1 cellular context compared by ENCODE assay signal in the genomic region with DNA sequence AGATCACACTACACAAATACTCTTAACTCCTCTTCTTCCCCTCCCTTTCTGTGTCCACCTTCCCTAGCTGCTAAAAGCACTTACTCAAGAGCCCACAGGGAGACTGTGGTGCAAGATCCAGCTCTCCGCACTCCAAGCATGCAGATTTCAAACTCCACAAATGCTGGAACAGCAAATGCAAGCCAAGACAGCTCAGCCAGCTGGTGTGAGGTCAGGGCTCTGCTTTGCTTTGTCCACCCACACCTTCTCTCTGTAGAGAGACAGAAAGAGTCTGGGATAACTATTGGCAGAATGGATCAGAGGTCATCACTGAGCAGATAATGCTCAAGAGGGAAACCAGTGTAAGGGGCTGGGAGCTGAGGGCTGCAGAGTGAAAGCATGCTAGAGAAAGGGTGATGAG.
TF ChIP-seq lines count a peak whose summit lies in the region.

No MANE protein-coding gene starts in this region.

TF ChIP-seq in HepG2, 621 proteins besides CTCF, POLR2A, EP300 and RAD21 (continued from another document):
- TF ChIP-seq, protein P1, sequence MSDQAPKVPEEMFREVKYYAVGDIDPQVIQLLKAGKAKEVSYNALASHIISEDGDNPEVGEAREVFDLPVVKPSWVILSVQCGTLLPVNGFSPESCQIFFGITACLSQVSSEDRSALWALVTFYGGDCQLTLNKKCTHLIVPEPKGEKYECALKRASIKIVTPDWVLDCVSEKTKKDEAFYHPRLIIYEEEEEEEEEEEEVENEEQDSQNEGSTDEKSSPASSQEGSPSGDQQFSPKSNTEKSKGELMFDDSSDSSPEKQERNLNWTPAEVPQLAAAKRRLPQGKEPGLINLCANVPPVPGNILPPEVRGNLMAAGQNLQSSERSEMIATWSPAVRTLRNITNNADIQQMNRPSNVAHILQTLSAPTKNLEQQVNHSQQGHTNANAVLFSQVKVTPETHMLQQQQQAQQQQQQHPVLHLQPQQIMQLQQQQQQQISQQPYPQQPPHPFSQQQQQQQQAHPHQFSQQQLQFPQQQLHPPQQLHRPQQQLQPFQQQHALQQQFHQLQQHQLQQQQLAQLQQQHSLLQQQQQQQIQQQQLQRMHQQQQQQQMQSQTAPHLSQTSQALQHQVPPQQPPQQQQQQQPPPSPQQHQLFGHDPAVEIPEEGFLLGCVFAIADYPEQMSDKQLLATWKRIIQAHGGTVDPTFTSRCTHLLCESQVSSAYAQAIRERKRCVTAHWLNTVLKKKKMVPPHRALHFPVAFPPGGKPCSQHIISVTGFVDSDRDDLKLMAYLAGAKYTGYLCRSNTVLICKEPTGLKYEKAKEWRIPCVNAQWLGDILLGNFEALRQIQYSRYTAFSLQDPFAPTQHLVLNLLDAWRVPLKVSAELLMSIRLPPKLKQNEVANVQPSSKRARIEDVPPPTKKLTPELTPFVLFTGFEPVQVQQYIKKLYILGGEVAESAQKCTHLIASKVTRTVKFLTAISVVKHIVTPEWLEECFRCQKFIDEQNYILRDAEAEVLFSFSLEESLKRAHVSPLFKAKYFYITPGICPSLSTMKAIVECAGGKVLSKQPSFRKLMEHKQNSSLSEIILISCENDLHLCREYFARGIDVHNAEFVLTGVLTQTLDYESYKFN (CRISPR knock-in tag; conservative IDR thresholded peaks at IDR 0.05) = peak; percentile 35; the same call in 1 of the 2 replicates
- TF ChIP-seq ZSCAN22 (CRISPR knock-in tag; IDR thresholded peaks at IDR 0.05) (no peak), ZNF10 (CRISPR knock-in tag; IDR thresholded peaks at IDR 0.05; ENCODE audit: borderline replicate concordance, low read depth) (peak; percentile 99; the same call in 1 of the 2 replicates), HNF4A (CRISPR knock-in tag; IDR thresholded peaks at IDR 0.05) (0 out of 2 replicates have a peak, but pooled peaks have one; percentile 19), POGZ (CRISPR knock-in tag; IDR thresholded peaks at IDR 0.05) (peak; percentile 68), CENPX (CRISPR knock-in tag; IDR thresholded peaks at IDR 0.05) (no peak), FOXA1 (IDR thresholded peaks at IDR 0.05) (no peak), FOXA1 (CRISPR knock-in tag; IDR thresholded peaks at IDR 0.05) (no peak), HDAC2 (CRISPR knock-in tag; IDR thresholded peaks at IDR 0.05) (0 out of 2 replicates have a peak, but pooled peaks have one; percentile 14), FOXO1 (CRISPR knock-in tag; IDR thresholded peaks at IDR 0.05) (no peak), ZMYM4 (CRISPR knock-in tag; IDR thresholded peaks at IDR 0.05) (peak; percentile 63), JUND (CRISPR knock-in tag; IDR thresholded peaks at IDR 0.05) (no peak), ZBTB8A (CRISPR knock-in tag; IDR thresholded peaks at IDR 0.05; ENCODE audit: borderline replicate concordance, low read depth) (no peak), ZNF292 (CRISPR knock-in tag; IDR thresholded peaks at IDR 0.05; ENCODE audit: borderline replicate concordance, low read depth) (peak; percentile 65; the same call in 1 of the 2 replicates), SOX6 (IDR thresholded peaks at IDR 0.05) (no peak), SOX6 (CRISPR knock-in tag; IDR thresholded peaks at IDR 0.05) (peak; percentile 38), ZMYM3 (CRISPR knock-in tag; IDR thresholded peaks at IDR 0.05) (peak; percentile 71)
- TF ChIP-seq, protein P2, sequence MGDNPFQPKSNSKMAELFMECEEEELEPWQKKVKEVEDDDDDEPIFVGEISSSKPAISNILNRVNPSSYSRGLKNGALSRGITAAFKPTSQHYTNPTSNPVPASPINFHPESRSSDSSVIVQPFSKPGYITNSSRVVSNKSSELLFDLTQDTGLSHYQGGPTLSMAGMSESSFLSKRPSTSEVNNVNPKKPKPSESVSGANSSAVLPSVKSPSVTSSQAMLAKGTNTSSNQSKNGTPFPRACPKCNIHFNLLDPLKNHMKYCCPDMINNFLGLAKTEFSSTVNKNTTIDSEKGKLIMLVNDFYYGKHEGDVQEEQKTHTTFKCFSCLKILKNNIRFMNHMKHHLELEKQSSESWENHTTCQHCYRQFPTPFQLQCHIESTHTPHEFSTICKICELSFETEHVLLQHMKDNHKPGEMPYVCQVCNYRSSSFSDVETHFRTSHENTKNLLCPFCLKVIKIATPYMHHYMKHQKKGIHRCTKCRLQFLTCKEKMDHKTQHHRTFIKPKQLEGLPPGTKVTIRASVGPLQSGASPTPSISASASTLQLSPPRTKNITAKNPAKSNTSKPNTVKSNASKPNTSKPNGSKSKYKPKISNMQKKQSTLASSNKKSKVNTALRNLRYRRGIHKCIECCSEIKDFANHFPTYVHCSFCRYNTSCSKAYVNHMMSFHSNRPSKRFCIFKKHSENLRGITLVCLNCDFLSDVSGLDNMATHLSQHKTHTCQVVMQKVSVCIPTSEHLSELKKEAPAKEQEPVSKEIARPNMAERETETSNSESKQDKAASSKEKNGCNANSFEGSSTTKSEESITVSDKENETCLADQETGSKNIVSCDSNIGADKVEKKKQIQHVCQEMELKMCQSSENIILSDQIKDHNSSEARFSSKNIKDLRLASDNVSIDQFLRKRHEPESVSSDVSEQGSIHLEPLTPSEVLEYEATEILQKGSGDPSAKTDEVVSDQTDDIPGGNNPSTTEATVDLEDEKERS (CRISPR knock-in tag; IDR thresholded peaks at IDR 0.05) = no peak
- TF ChIP-seq, protein P3, sequence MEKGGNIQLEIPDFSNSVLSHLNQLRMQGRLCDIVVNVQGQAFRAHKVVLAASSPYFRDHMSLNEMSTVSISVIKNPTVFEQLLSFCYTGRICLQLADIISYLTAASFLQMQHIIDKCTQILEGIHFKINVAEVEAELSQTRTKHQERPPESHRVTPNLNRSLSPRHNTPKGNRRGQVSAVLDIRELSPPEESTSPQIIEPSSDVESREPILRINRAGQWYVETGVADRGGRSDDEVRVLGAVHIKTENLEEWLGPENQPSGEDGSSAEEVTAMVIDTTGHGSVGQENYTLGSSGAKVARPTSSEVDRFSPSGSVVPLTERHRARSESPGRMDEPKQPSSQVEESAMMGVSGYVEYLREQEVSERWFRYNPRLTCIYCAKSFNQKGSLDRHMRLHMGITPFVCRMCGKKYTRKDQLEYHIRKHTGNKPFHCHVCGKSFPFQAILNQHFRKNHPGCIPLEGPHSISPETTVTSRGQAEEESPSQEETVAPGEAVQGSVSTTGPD (CRISPR knock-in tag; IDR thresholded peaks at IDR 0.05) = no peak
- TF ChIP-seq, protein P4, sequence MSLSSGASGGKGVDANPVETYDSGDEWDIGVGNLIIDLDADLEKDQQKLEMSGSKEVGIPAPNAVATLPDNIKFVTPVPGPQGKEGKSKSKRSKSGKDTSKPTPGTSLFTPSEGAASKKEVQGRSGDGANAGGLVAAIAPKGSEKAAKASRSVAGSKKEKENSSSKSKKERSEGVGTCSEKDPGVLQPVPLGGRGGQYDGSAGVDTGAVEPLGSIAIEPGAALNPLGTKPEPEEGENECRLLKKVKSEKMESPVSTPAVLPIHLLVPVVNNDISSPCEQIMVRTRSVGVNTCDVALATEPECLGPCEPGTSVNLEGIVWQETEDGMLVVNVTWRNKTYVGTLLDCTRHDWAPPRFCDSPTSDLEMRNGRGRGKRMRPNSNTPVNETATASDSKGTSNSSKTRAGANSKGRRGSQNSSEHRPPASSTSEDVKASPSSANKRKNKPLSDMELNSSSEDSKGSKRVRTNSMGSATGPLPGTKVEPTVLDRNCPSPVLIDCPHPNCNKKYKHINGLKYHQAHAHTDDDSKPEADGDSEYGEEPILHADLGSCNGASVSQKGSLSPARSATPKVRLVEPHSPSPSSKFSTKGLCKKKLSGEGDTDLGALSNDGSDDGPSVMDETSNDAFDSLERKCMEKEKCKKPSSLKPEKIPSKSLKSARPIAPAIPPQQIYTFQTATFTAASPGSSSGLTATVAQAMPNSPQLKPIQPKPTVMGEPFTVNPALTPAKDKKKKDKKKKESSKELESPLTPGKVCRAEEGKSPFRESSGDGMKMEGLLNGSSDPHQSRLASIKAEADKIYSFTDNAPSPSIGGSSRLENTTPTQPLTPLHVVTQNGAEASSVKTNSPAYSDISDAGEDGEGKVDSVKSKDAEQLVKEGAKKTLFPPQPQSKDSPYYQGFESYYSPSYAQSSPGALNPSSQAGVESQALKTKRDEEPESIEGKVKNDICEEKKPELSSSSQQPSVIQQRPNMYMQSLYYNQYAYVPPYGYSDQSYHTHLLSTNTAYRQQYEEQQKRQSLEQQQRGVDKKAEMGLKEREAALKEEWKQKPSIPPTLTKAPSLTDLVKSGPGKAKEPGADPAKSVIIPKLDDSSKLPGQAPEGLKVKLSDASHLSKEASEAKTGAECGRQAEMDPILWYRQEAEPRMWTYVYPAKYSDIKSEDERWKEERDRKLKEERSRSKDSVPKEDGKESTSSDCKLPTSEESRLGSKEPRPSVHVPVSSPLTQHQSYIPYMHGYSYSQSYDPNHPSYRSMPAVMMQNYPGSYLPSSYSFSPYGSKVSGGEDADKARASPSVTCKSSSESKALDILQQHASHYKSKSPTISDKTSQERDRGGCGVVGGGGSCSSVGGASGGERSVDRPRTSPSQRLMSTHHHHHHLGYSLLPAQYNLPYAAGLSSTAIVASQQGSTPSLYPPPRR (CRISPR knock-in tag; IDR thresholded peaks at IDR 0.05; ENCODE audit: borderline replicate concordance) = peak; percentile 13; the same call in 1 of the 2 replicates
- TF ChIP-seq, protein P5, sequence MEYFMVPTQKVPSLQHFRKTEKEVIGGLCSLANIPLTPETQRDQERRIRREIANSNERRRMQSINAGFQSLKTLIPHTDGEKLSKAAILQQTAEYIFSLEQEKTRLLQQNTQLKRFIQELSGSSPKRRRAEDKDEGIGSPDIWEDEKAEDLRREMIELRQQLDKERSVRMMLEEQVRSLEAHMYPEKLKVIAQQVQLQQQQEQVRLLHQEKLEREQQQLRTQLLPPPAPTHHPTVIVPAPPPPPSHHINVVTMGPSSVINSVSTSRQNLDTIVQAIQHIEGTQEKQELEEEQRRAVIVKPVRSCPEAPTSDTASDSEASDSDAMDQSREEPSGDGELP (IDR thresholded peaks at IDR 0.05; ENCODE audit: borderline replicate concordance, low read depth) = peak; percentile 43; the same call in 1 of the 2 replicates
- TF ChIP-seq, protein P6, sequence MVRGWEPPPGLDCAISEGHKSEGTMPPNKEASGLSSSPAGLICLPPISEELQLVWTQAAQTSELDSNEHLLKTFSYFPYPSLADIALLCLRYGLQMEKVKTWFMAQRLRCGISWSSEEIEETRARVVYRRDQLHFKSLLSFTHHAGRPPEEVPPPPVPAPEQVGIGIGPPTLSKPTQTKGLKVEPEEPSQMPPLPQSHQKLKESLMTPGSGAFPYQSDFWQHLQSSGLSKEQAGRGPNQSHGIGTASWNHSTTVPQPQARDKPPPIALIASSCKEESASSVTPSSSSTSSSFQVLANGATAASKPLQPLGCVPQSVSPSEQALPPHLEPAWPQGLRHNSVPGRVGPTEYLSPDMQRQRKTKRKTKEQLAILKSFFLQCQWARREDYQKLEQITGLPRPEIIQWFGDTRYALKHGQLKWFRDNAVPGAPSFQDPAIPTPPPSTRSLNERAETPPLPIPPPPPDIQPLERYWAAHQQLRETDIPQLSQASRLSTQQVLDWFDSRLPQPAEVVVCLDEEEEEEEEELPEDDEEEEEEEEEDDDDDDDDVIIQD (CRISPR knock-in tag; IDR thresholded peaks at IDR 0.05; ENCODE audit: low read depth) = 0 out of 2 replicates have a peak, but pooled peaks have one; percentile 38
- TF ChIP-seq, protein P7, sequence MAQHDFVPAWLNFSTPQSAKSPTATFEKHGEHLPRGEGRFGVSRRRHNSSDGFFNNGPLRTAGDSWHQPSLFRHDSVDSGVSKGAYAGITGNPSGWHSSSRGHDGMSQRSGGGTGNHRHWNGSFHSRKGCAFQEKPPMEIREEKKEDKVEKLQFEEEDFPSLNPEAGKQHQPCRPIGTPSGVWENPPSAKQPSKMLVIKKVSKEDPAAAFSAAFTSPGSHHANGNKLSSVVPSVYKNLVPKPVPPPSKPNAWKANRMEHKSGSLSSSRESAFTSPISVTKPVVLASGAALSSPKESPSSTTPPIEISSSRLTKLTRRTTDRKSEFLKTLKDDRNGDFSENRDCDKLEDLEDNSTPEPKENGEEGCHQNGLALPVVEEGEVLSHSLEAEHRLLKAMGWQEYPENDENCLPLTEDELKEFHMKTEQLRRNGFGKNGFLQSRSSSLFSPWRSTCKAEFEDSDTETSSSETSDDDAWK (CRISPR knock-in tag; IDR thresholded peaks at IDR 0.05) = no peak
